ENCODE assay signal across 8 cellular contexts in the genomic region with DNA sequence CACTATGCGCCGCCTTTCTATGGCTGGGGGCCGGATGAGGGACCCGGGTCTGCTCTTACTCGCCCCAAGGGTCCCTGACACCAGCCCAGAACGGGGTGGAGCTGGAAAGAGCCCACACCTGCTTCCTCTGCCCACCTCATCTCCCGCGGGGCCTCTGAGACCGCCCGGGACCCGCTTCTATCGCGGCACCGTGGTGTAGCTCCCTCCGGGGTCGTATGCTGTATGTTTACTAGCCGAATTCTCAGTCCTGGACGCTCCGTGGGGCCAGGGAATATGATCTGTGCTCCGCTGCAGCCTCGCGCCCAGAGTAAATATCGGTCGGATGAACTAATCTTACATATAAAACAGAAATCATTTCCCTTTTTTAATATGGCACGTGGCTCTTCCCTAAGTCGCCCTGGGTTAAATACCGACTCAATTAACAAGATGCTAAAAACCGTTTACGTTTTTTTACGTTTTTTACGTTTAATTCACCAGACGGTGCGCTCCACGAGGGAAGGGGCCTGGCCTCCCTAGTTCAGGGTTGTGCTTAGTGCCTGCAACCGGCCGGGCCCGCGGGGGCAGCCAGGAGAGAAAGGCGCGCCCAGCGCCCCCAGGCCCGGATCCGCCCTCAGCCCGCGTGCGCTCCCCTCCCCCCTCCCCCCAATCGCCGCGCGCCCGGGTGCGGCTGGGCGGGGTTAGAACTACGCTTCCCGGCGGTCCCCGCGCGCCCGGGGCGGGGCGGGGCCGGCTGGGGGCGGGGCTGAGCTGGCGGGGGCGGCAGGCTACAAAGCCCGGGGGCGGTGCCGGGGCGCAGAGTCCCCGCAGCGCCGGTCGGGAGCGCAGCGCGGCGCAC. TPM values are rescaled to one million over a fixed set of nuclear protein-coding genes. Genes with fewer than 3 reads are reported as not detected.
DNase-seq lines count a peak whose midpoint lies in the region; ATAC-seq and TF ChIP-seq lines count a peak whose summit lies in the region.

A gene (plus strand): TSS at position 793 of the 835 bp plus-strand sequence. CDS start 186 bp downstream, outside the sequence.

- intact Hi-C loops in right cardiac atrium (cut with DNase I) (no loop called here), vagina (cut with DNase I) (loop anchor here (10.0 kb wide), 1 partner anchor 204 kb away; no protein-coding TSS in a partner anchor)

- H3K9ac ChIP-seq in Karpas-422 (ENCODE audit: low read length) (peak within 1 kb of the TSS; percentile 100), rectal smooth muscle tissue (ENCODE audit: low read length) (peak within 1 kb of the TSS; percentile 89)

- peaks cover 58% of the 10 kb centered on the region for H3K79me2 ChIP-seq in Karpas-422 (ENCODE audit: low read length)

- peak within 1 kb of the TSS; percentile 96 for H3K4me3 Mint-ChIP-seq in T-helper 17 cell

- H3K27me3 Mint-ChIP-seq in T-helper 17 cell = no peaks in the 10 kb centered on the region

- H3K4me1 ChIP-seq in Karpas-422 (ENCODE audit: low read length) (peaks cover 62% of the 10 kb centered on the region), right cardiac atrium (ENCODE audit: control insufficient read depth, insufficient read depth, low read length) (peaks cover 6% of the 10 kb centered on the region), rectal smooth muscle tissue (ENCODE audit: control insufficient read depth, insufficient read depth, low read length) (peaks cover 34% of the 10 kb centered on the region), vagina (peaks cover 55% of the 10 kb centered on the region)

- peaks cover 42% of the 10 kb centered on the region for H4K20me1 ChIP-seq in Karpas-422 (ENCODE audit: insufficient read depth, low read depth, low read length)

- no peaks in the 10 kb centered on the region for H3K9me2 ChIP-seq in Karpas-422 (replicated peaks; ENCODE audit: insufficient read depth, low read length)

- ATAC-seq in GM21529 (IDR thresholded peaks at IDR 0.05; ENCODE audit: unreplicated experiment) (peak; percentile 48), T-helper 17 cell (peak; percentile 66), right cardiac atrium (peak; percentile 70 to 76)

- TF ChIP-seq CTCF in vagina (IDR thresholded peaks at IDR 0.05) = no peak

- WGBS in right cardiac atrium = 29% methylated on average over 78 of the region's 78 CpGs

- H3K4me3 ChIP-seq in Karpas-422 (ENCODE audit: low read length) = peak within 1 kb of the TSS; percentile 99
- H3K4me3 ChIP-seq in right cardiac atrium (ENCODE audit: low read length) = peak within 1 kb of the TSS; percentile 95
- peak within 1 kb of the TSS; percentile 83 for H3K4me3 ChIP-seq in rectal smooth muscle tissue (ENCODE audit: low read length)
- peak within 1 kb of the TSS; percentile 61 to 92 for H3K4me3 ChIP-seq in vagina

- no peak for TF ChIP-seq POLR2A in vagina (IDR thresholded peaks at IDR 0.05)

- DNase-seq in DMS53 treated with DMSO at 0.1 percent for 48 hours (lab: John Stamatoyannopoulos, UW; ENCODE audit: unreplicated experiment) = peak; percentile 62
- DNase-seq in Karpas-422 = peak; percentile 99
- peak; percentile 65 to 76 (median 68) for DNase-seq in T-helper 17 cell
- DNase-seq in right cardiac atrium = peak; percentile 71 to 91 (median 88)
- DNase-seq in vagina (ENCODE audit: extremely low spot score in 2 of 2) = no peak

- H3K9me3 ChIP-seq in Karpas-422 (ENCODE audit: low read length) = no peaks in the 10 kb centered on the region
- no peaks in the 10 kb centered on the region for H3K9me3 ChIP-seq in T-helper 17 cell (ENCODE audit: control insufficient read depth, low read length, poor library complexity, severe bottlenecking)
- no peaks in the 10 kb centered on the region for H3K9me3 ChIP-seq in right cardiac atrium (ENCODE audit: control insufficient read depth, low read length)
- H3K9me3 ChIP-seq in vagina = no peaks in the 10 kb centered on the region

- H3K4me1 Mint-ChIP-seq in T-helper 17 cell = peaks cover 26% of the 10 kb centered on the region

- H3K27me3 ChIP-seq in Karpas-422 (ENCODE audit: low read length) (no peaks in the 10 kb centered on the region), right cardiac atrium (ENCODE audit: control insufficient read depth, insufficient read depth) (no peaks in the 10 kb centered on the region), rectal smooth muscle tissue (ENCODE audit: control insufficient read depth, insufficient read depth, low read length) (no peaks in the 10 kb centered on the region), vagina (no peaks in the 10 kb centered on the region)

- peaks cover 2% of the 10 kb centered on the region for H3K36me3 Mint-ChIP-seq in T-helper 17 cell (ENCODE audit: low read depth)

- no peak within 1 kb of the TSS for H2AFZ ChIP-seq in Karpas-422 (ENCODE audit: low read length)

- H3K4me2 ChIP-seq in Karpas-422 (ENCODE audit: low read depth, low read length, poor library complexity, severe bottlenecking) = peak within 1 kb of the TSS; percentile 100

- peak within 1 kb of the TSS; percentile 100 for H3K27ac Mint-ChIP-seq in T-helper 17 cell

- H3K27ac ChIP-seq in Karpas-422 (ENCODE audit: low read length) (peak within 1 kb of the TSS; percentile 100), angular gyrus (ENCODE audit: low read depth, low read length) (peak within 1 kb of the TSS; percentile 47), right cardiac atrium (ENCODE audit: low read length) (peak within 1 kb of the TSS; percentile 89), rectal smooth muscle tissue (ENCODE audit: low read depth, low read length) (peak within 1 kb of the TSS; percentile 92), vagina (peak within 1 kb of the TSS; percentile 68)

- H3K36me3 ChIP-seq in Karpas-422 (ENCODE audit: insufficient read depth, low read length) = peaks cover 41% of the 10 kb centered on the region
- peaks cover 7% of the 10 kb centered on the region for H3K36me3 ChIP-seq in rectal smooth muscle tissue (ENCODE audit: control insufficient read depth, insufficient read depth, low read length)
- no peaks in the 10 kb centered on the region for H3K36me3 ChIP-seq in vagina

RNA-seq across cellular contexts. Expression of the gene that starts here (rescaled TPM):
- total RNA-seq in Karpas-422 (2014; rRNA removed; shearing (Covaris generic); ENCODE audit: low replicate concordance) = 261 and 436 TPM in 2 replicates
- total RNA-seq in T-helper 17 cell (100 to 1,000 TPM; 176 to 257 TPM), right cardiac atrium (100 to 1,000 TPM in 1 of 4 donors, 10 to 100 TPM in 3; 82.6 to 143 (median 94.4) TPM), vagina (24.8 TPM)
- polyA plus RNA-seq in right cardiac atrium = 182 TPM

Comparison
In these comparisons a context has a peak if more than half of its experiments do, and no peak if none do; other contexts are left out.
1. DNase-seq: peak in DMS53 treated with DMSO at 0.1 percent for 48 hours (single experiment), Karpas-422 (single experiment), T-helper 17 cell (3 of 3) and right cardiac atrium (3 of 3); none in vagina (0 of 2).
2. H3K27ac ChIP-seq: peak in every context shown above with its lines; median percentile 100 in Karpas-422; 92 in rectal smooth muscle tissue; 89 in right cardiac atrium; 68 in vagina; 47 in angular gyrus.
3. Peak in every context shown above with its lines, with median percentiles within 50 percentile points of each other: ATAC-seq and H3K4me3 ChIP-seq.